14 cellular contexts compared by ENCODE assay signal in the genomic region with DNA sequence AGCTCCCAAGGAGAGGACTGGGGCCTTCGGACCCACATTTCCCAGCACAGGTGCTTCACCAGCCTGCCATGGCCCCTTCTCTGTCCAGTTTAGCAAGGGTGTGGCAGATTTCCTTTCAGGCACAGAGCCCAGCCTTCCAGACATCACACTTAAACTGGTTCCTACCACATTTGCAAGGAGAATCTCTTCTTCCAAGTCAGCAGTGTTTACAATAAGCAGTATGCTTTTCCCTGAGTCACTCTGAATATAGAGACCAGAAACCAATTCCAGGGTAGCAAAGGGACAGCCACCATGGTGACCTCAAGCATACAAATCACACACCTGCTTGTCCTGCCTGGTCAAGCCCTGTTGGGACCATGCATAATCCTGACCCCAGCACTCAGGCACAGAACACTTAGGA. TPM values are rescaled to one million over a fixed set of nuclear protein-coding genes. Genes with fewer than 3 reads are reported as not detected.
DNase-seq lines count a peak whose midpoint lies in the region; ATAC-seq and TF ChIP-seq lines count a peak whose summit lies in the region.
"Had no signal": no experiment of that assay in that cellular context is flagged by ENCODE, and none has a peak within 500 bp of the region (broad histone marks: within the 10 kb centered on the region; RNA-seq: fewer than 3 reads in every experiment).

No MANE protein-coding gene starts in this region.

- H4K20me1 ChIP-seq in mammary epithelial cell (ENCODE audit: insufficient read depth, low read length) = no peaks in the 10 kb centered on the region

- H3K27me3 Mint-ChIP-seq in activated naive CD4-positive, alpha-beta T cell treated with anti-CD3 and anti-CD28 coated beads, Interleukin-2, amount 50 U/mL, for 24 hours = no peaks in the 10 kb centered on the region
- no peaks in the 10 kb centered on the region for H3K27me3 Mint-ChIP-seq in activated naive CD4-positive, alpha-beta T cell treated with anti-CD3 and anti-CD28 coated beads for 36 hours (ENCODE audit: low read depth)
- H3K27me3 Mint-ChIP-seq in activated T-cell treated with anti-CD3 and anti-CD28 coated beads, Interleukin-2, amount 50 U/mL, for 4 hours (ENCODE audit: low read depth) = no peaks in the 10 kb centered on the region
- H3K27me3 Mint-ChIP-seq: memory B cell had no signal

- no peak overlapping the region for H2AFZ ChIP-seq in mammary epithelial cell (ENCODE audit: low read depth, low read length)

- intact Hi-C loops in activated naive CD4-positive, alpha-beta T cell treated with anti-CD3 and anti-CD28 coated beads for 36 hours (cut with micrococcal nuclease) = no loop called here
- intact Hi-C loops in mammary epithelial cell (cut with micrococcal nuclease) (no loop called here), left lung (cut with DNase I) (no loop called here)

- H3K27me3 ChIP-seq in mammary epithelial cell (ENCODE audit: insufficient read depth, low read length) (no peaks in the 10 kb centered on the region), left lung (no peaks in the 10 kb centered on the region), upper lobe of left lung (no peaks in the 10 kb centered on the region)
- H3K27me3 ChIP-seq: tibial artery had no signal

- no peak for TF ChIP-seq EP300 in upper lobe of left lung (IDR thresholded peaks at IDR 0.05)

- whole genome bisulfite sequencing in mammary epithelial cell (ENCODE audit: low coverage, missing lambda C conversion rate) = 73% methylated on average over 1 of the region's 1 CpG
- WGBS in upper lobe of left lung, 2 donors = 18 to 50% methylated on average over 1 of the region's 1 CpG

- BruUV-seq in mammary epithelial cell (replicated peaks; lab: Mats Ljungman, UMichigan) = no TSS peak

- H3K4me3 ChIP-seq in mammary epithelial cell (replicated peaks in 1 of 3; ENCODE audit: insufficient read depth in 1 of 3, low read depth in 2 of 3, low read length in 3 of 3) (no peak overlapping the region), left lung (no peak overlapping the region), upper lobe of left lung (no peak overlapping the region)
- H3K4me3 ChIP-seq: tibial artery had no signal

- no peaks in the 10 kb centered on the region for H3K79me2 ChIP-seq in mammary epithelial cell (ENCODE audit: insufficient read depth, low read length)

- CTCF ChIA-PET in activated naive CD4-positive, alpha-beta T cell treated with anti-CD3 and anti-CD28 coated beads for 36 hours (lab: Charles Lee) = interaction anchor here (1.0 to 2.3 kb wide), 6 partner anchors 9 to 49 kb away, joined by 3 to 9 read pairs (median 4); no protein-coding TSS in a partner anchor
- CTCF ChIA-PET in mammary epithelial cell (lab: Charles Lee; ENCODE audit: low non-redundant PET) = no interaction called here

- DNase-seq in activated naive CD4-positive, alpha-beta T cell treated with anti-CD3 and anti-CD28 coated beads for 36 hours = no peak
- DNase-seq in mammary epithelial cell (peak; percentile 23), left lung (no peak), upper lobe of left lung (peak in 1 of 2 donors; percentile 63)
- DNase-seq in activated T-cell treated with anti-CD3 and anti-CD28 coated beads, Interleukin-2, amount 50 U/mL, for 4 hours = no peak
- no peak for DNase-seq in effector CD8-positive, alpha-beta T cell (lab: John Stamatoyannopoulos, UW)

- H3K4me2 ChIP-seq in mammary epithelial cell (ENCODE audit: insufficient read depth, low read depth, low read length) = no peak overlapping the region

- peak overlapping the region; percentile 12 for H3K27ac Mint-ChIP-seq in activated naive CD4-positive, alpha-beta T cell treated with anti-CD3 and anti-CD28 coated beads, Interleukin-2, amount 50 U/mL, for 24 hours
- no peak overlapping the region for H3K27ac Mint-ChIP-seq in activated naive CD4-positive, alpha-beta T cell treated with anti-CD3 and anti-CD28 coated beads for 36 hours
- H3K27ac Mint-ChIP-seq: activated naive CD4-positive, alpha-beta T cell treated with anti-CD3 and anti-CD28 coated beads, Interleukin-2, amount 50 U/mL, for 72 hours; memory B cell; nephron progenitor cell; progenitor cell of endocrine pancreas had no signal

- dilution Hi-C loops in mammary epithelial cell (cut with HindIII; ENCODE audit: low sequenced_read_pairs) = loop anchor here (25.0 kb wide), 1 partner anchor 386 kb away; no protein-coding TSS in a partner anchor

- peaks cover 26% of the 10 kb centered on the region for H3K4me1 Mint-ChIP-seq in activated naive CD4-positive, alpha-beta T cell treated with anti-CD3 and anti-CD28 coated beads, Interleukin-2, amount 50 U/mL, for 24 hours
- peaks cover 11% of the 10 kb centered on the region for H3K4me1 Mint-ChIP-seq in activated naive CD4-positive, alpha-beta T cell treated with anti-CD3 and anti-CD28 coated beads for 36 hours (ENCODE audit: low read depth)
- peaks cover 14% of the 10 kb centered on the region for H3K4me1 Mint-ChIP-seq in activated T-cell treated with anti-CD3 and anti-CD28 coated beads, Interleukin-2, amount 50 U/mL, for 4 hours (ENCODE audit: low read depth)

- no peaks in the 10 kb centered on the region for H3K9me3 Mint-ChIP-seq in activated naive CD4-positive, alpha-beta T cell treated with anti-CD3 and anti-CD28 coated beads, Interleukin-2, amount 50 U/mL, for 24 hours
- H3K9me3 Mint-ChIP-seq in activated naive CD4-positive, alpha-beta T cell treated with anti-CD3 and anti-CD28 coated beads for 36 hours = no peaks in the 10 kb centered on the region
- H3K9me3 Mint-ChIP-seq in activated T-cell treated with anti-CD3 and anti-CD28 coated beads, Interleukin-2, amount 50 U/mL, for 4 hours = no peaks in the 10 kb centered on the region
- H3K9me3 Mint-ChIP-seq: activated naive CD4-positive, alpha-beta T cell treated with anti-CD3 and anti-CD28 coated beads, Interleukin-2, amount 50 U/mL, for 72 hours; memory B cell; nephron progenitor cell had no signal

- in situ Hi-C loops in mammary epithelial cell (cut with MboI; ENCODE audit: low sequenced_read_pairs in 2 of 2) = no loop called here

- H3K4me3 Mint-ChIP-seq in activated naive CD4-positive, alpha-beta T cell treated with anti-CD3 and anti-CD28 coated beads, Interleukin-2, amount 50 U/mL, for 24 hours = no peak overlapping the region
- H3K4me3 Mint-ChIP-seq in activated naive CD4-positive, alpha-beta T cell treated with anti-CD3 and anti-CD28 coated beads for 36 hours = no peak overlapping the region
- no peak overlapping the region for H3K4me3 Mint-ChIP-seq in activated T-cell treated with anti-CD3 and anti-CD28 coated beads, Interleukin-2, amount 50 U/mL, for 4 hours
- H3K4me3 Mint-ChIP-seq: CD14-positive monocyte, memory B cell, nephron progenitor cell had no signal

- peak; percentile 65 for ATAC-seq in left lung
- ATAC-seq in upper lobe of left lung (ENCODE audit: low FRiP score in 2 of 2) = no peak
- ATAC-seq in activated T-cell treated with anti-CD3 and anti-CD28 coated beads, Interleukin-2, amount 50 U/mL, for 4 hours = no peak
- ATAC-seq in GM21360 (IDR thresholded peaks at IDR 0.05; ENCODE audit: unreplicated experiment) = no peak

- H3K27ac ChIP-seq in mammary epithelial cell (ENCODE audit: insufficient read depth, low read depth, low read length) (no peak overlapping the region), left lung (peak overlapping the region; percentile 63 to 66), upper lobe of left lung (peak overlapping the region; percentile 24 to 69 (median 48))
- H3K27ac ChIP-seq: tibial artery had no signal

- H3K4me1 ChIP-seq in mammary epithelial cell (ENCODE audit: insufficient read depth, low read length) (peaks cover 13% of the 10 kb centered on the region), left lung (peaks cover 8 to 17% of the 10 kb centered on the region in 2 donors), upper lobe of left lung (peaks cover 0 to 26% (median 13%) of the 10 kb centered on the region in 4 donors)

- H3K9me3 ChIP-seq in mammary epithelial cell (replicated peaks; ENCODE audit: insufficient read depth, low read length) (no peaks in the 10 kb centered on the region), left lung (no peaks in the 10 kb centered on the region), upper lobe of left lung (no peaks in the 10 kb centered on the region)
- H3K9me3 ChIP-seq: tibial artery had no signal

- TF ChIP-seq CTCF in mammary epithelial cell (conservative IDR thresholded peaks at IDR 0.05 in 1 of 2, IDR thresholded peaks at IDR 0.05 in 1 of 2; ENCODE audit: extremely low read depth in 1 of 2, insufficient read depth in 1 of 2, low read depth in 1 of 2, low read length in 2 of 2) (no peak), left lung (IDR thresholded peaks at IDR 0.05) (no peak), upper lobe of left lung (IDR thresholded peaks at IDR 0.05) (no peak)

- peak in 1 of 4 donors; percentile 27 for TF ChIP-seq POLR2A in upper lobe of left lung (IDR thresholded peaks at IDR 0.05)

- no peaks in the 10 kb centered on the region for H3K36me3 Mint-ChIP-seq in activated naive CD4-positive, alpha-beta T cell treated with anti-CD3 and anti-CD28 coated beads, Interleukin-2, amount 50 U/mL, for 24 hours
- no peaks in the 10 kb centered on the region for H3K36me3 Mint-ChIP-seq in activated naive CD4-positive, alpha-beta T cell treated with anti-CD3 and anti-CD28 coated beads for 36 hours (ENCODE audit: low read depth)
- H3K36me3 Mint-ChIP-seq in activated T-cell treated with anti-CD3 and anti-CD28 coated beads, Interleukin-2, amount 50 U/mL, for 4 hours (ENCODE audit: insufficient read depth) = no peaks in the 10 kb centered on the region
- H3K36me3 Mint-ChIP-seq: activated naive CD4-positive, alpha-beta T cell treated with anti-CD3 and anti-CD28 coated beads, Interleukin-2, amount 50 U/mL, for 72 hours; CD14-positive monocyte; memory B cell had no signal

- no peak overlapping the region for H3K9ac ChIP-seq in mammary epithelial cell (ENCODE audit: insufficient read depth, low read length)

- H3K36me3 ChIP-seq in mammary epithelial cell (ENCODE audit: insufficient read depth, low read length) (no peaks in the 10 kb centered on the region), left lung (no peaks in the 10 kb centered on the region), upper lobe of left lung (no peaks in the 10 kb centered on the region)
- H3K36me3 ChIP-seq: tibial artery had no signal

RNA-seq across cellular contexts. Expression of a gene that starts 8.7 kb away (rescaled TPM):
- total RNA-seq in activated naive CD4-positive, alpha-beta T cell treated with anti-CD3 and anti-CD28 coated beads for 36 hours = 10 to 100 TPM; 13.3 to 13.7 TPM
- total RNA-seq in mammary epithelial cell = 1 to 10 TPM; 1.2 to 5.8 TPM
- 6.5 TPM for polyA plus RNA-seq in mammary epithelial cell
- polyA minus RNA-seq in mammary epithelial cell = not detected
- total RNA-seq in left lung = 1 to 10 TPM; 2.5 to 4.7 TPM
- 1 to 10 TPM; 3.8 to 8.4 (median 6.2) TPM for total RNA-seq in upper lobe of left lung
- 1 to 10 TPM; 3.6 to 7.6 (median 6.7) TPM for total RNA-seq in activated T-cell treated with anti-CD3 and anti-CD28 coated beads, Interleukin-2, amount 50 U/mL, for 4 hours
- total RNA-seq: progenitor cell of endocrine pancreas had no signal

RNA-seq across cellular contexts. Expression of a gene that starts 30.5 kb away (rescaled TPM):
- 10 to 100 TPM; 16.4 to 19.6 TPM for total RNA-seq in activated naive CD4-positive, alpha-beta T cell treated with anti-CD3 and anti-CD28 coated beads for 36 hours
- total RNA-seq in mammary epithelial cell = 10 to 100 TPM; 10.4 to 16.2 TPM
- polyA plus RNA-seq in mammary epithelial cell = 4.1 TPM
- 11.2 TPM for polyA minus RNA-seq in mammary epithelial cell
- 10 to 100 TPM; 27.4 to 29.6 TPM for total RNA-seq in left lung
- 10 to 100 TPM; 13.7 to 78.6 (median 23.0) TPM for total RNA-seq in upper lobe of left lung
- 10 to 100 TPM in 1 of 3 donors, 1 to 10 TPM in 2; 8.1 to 10.8 (median 9.6) TPM for total RNA-seq in activated T-cell treated with anti-CD3 and anti-CD28 coated beads, Interleukin-2, amount 50 U/mL, for 4 hours

RNA-seq across cellular contexts. Expression of a gene that starts 56.3 kb away (rescaled TPM):
- total RNA-seq in activated naive CD4-positive, alpha-beta T cell treated with anti-CD3 and anti-CD28 coated beads for 36 hours = 10 to 100 TPM; 27.7 to 30.4 TPM
- total RNA-seq in mammary epithelial cell (100 to 1,000 TPM in 1 of 2 donors, 10 to 100 TPM in 1; 95.0 to 105 TPM), left lung (10 to 100 TPM; 64.1 to 83.4 TPM), upper lobe of left lung (100 to 1,000 TPM in 3 of 6 donors, 10 to 100 TPM in 3; 62.6 to 322 (median 106) TPM)
- 267 TPM for polyA plus RNA-seq in mammary epithelial cell
- 93.5 TPM for polyA minus RNA-seq in mammary epithelial cell
- 10 to 100 TPM; 45.5 to 57.0 (median 56.8) TPM for total RNA-seq in activated T-cell treated with anti-CD3 and anti-CD28 coated beads, Interleukin-2, amount 50 U/mL, for 4 hours
